In genomic region chr2:150125708-150126107, GRCh38 we compare ENCODE assay signal across 11 cellular contexts.
A peak's percentile ranks its signal among the peaks of the same experiment; 100 is the strongest.
DNase-seq lines count a peak whose midpoint lies in the region; ATAC-seq lines count a peak whose summit lies in the region.
"Had no signal": no experiment of that assay in that cellular context is flagged by ENCODE, and none has a peak within 500 bp of the region (broad histone marks: within the 10 kb centered on the region; RNA-seq: fewer than 3 reads in every experiment).

No MANE protein-coding gene starts in this region.

- CTCF ChIA-PET in T-cell (lab: Charles Lee), result no interaction called here
- CTCF ChIA-PET in activated CD4-positive, alpha-beta T cell treated with anti-CD3 and anti-CD28 coated beads for 36 hours (lab: Charles Lee), result interaction anchor here (1.2 kb wide), 1 partner anchor 9 kb away, joined by 3 read pairs; no protein-coding TSS in a partner anchor

- H3K4me1 Mint-ChIP-seq in T-cell, result no peaks in the 10 kb centered on the region
- no peaks in the 10 kb centered on the region for H3K4me1 Mint-ChIP-seq in activated CD4-positive, alpha-beta T cell treated with anti-CD3 and anti-CD28 coated beads for 36 hours
- H3K4me1 Mint-ChIP-seq: activated CD8-positive, alpha-beta memory T cell treated with anti-CD3 and anti-CD28 coated beads, Interleukin-2, amount 10 ng/mL, durations not matched to agents 7 days and 5 days had no signal

- ATAC-seq in HG03342 (IDR thresholded peaks at IDR 0.05; ENCODE audit: unreplicated experiment), result peak; percentile 41
- no peak for ATAC-seq in T-cell (replicated peaks in 1 of 4)
- ATAC-seq in activated CD4-positive, alpha-beta T cell treated with anti-CD3 and anti-CD28 coated beads for 36 hours, result no peak
- ATAC-seq: activated CD8-positive, alpha-beta memory T cell treated with anti-CD3 and anti-CD28 coated beads, Interleukin-2, amount 10 ng/mL, durations not matched to agents 7 days and 5 days had no signal

- no peaks in the 10 kb centered on the region for H3K27me3 Mint-ChIP-seq in T-cell
- no peaks in the 10 kb centered on the region for H3K27me3 Mint-ChIP-seq in activated CD4-positive, alpha-beta T cell treated with anti-CD3 and anti-CD28 coated beads for 36 hours
- H3K27me3 Mint-ChIP-seq: activated CD8-positive, alpha-beta memory T cell treated with anti-CD3 and anti-CD28 coated beads, Interleukin-2, amount 10 ng/mL, durations not matched to agents 7 days and 5 days had no signal

- peaks cover 0 to 5% (median 0%) of the 10 kb centered on the region in 3 donors for H3K9me3 Mint-ChIP-seq in T-cell
- peaks cover 6% of the 10 kb centered on the region for H3K9me3 Mint-ChIP-seq in activated CD4-positive, alpha-beta T cell treated with anti-CD3 and anti-CD28 coated beads for 36 hours (ENCODE audit: low read depth)

- no peaks in the 10 kb centered on the region for H3K36me3 Mint-ChIP-seq in T-cell
- no peaks in the 10 kb centered on the region for H3K36me3 Mint-ChIP-seq in activated CD4-positive, alpha-beta T cell treated with anti-CD3 and anti-CD28 coated beads for 36 hours (ENCODE audit: low read depth)
- H3K36me3 Mint-ChIP-seq: activated CD8-positive, alpha-beta memory T cell treated with anti-CD3 and anti-CD28 coated beads, Interleukin-2, amount 10 ng/mL, durations not matched to agents 7 days and 5 days had no signal

- intact Hi-C loops in activated CD4-positive, alpha-beta T cell treated with anti-CD3 and anti-CD28 coated beads for 36 hours (cut with DNase I, micrococcal nuclease), result no loop called here

- H3K27ac Mint-ChIP-seq in T-cell, result no peak overlapping the region
- H3K27ac Mint-ChIP-seq in activated CD4-positive, alpha-beta T cell treated with anti-CD3 and anti-CD28 coated beads for 36 hours, result no peak overlapping the region
- H3K27ac Mint-ChIP-seq: activated CD8-positive, alpha-beta memory T cell treated with anti-CD3 and anti-CD28 coated beads, Interleukin-2, amount 10 ng/mL, durations not matched to agents 7 days and 5 days had no signal

- DNase-seq in A172 (ENCODE audit: low spot score) (peak; percentile 76), amniotic epithelial cell (ENCODE audit: low read depth) (peak; percentile 58), iris pigment epithelial cell (ENCODE audit: low read depth) (peak; percentile 84), T-cell (no peak), NOMO-1 (lab: John Stamatoyannopoulos, UW; ENCODE audit: unreplicated experiment in 2 of 2) (no peak), T-helper 2 cell (no peak)
- no peak for DNase-seq in activated CD4-positive, alpha-beta T cell treated with anti-CD3 and anti-CD28 coated beads for 36 hours
- DNase-seq: activated CD8-positive, alpha-beta memory T cell treated with anti-CD3 and anti-CD28 coated beads, Interleukin-2, amount 10 ng/mL, durations not matched to agents 7 days and 5 days; sigmoid colon; stimulated activated naive CD4-positive, alpha-beta T cell had no signal

- no peak overlapping the region for H3K4me3 Mint-ChIP-seq in T-cell
- H3K4me3 Mint-ChIP-seq in activated CD4-positive, alpha-beta T cell treated with anti-CD3 and anti-CD28 coated beads for 36 hours, result no peak overlapping the region
- H3K4me3 Mint-ChIP-seq: activated CD8-positive, alpha-beta memory T cell treated with anti-CD3 and anti-CD28 coated beads, Interleukin-2, amount 10 ng/mL, durations not matched to agents 7 days and 5 days had no signal

- POLR2A ChIA-PET in T-cell (lab: Charles Lee), result no interaction called here
- POLR2A ChIA-PET in activated CD4-positive, alpha-beta T cell treated with anti-CD3 and anti-CD28 coated beads for 36 hours (lab: Charles Lee), result no interaction called here

Comparison
In these comparisons a context has a peak if more than half of its experiments do, and no peak if none do; other contexts are left out.
1. DNase-seq: peak in A172 (single experiment), amniotic epithelial cell (single experiment) and iris pigment epithelial cell (single experiment); none in T-cell (0 of 34), activated CD4-positive, alpha-beta T cell treated with anti-CD3 and anti-CD28 coated beads for 36 hours (single experiment), NOMO-1 (0 of 2) and T-helper 2 cell (0 of 5).